8 cellular contexts compared by ENCODE assay signal in genomic region chr6:119079288-119079809, GRCh38. TPM values are rescaled to one million over a fixed set of nuclear protein-coding genes. Genes with fewer than 3 reads are reported as not detected.
A peak's percentile ranks its signal among the peaks of the same experiment; 100 is the strongest.
DNase-seq lines count a peak whose midpoint lies in the region; ATAC-seq and TF ChIP-seq lines count a peak whose summit lies in the region.

No MANE protein-coding gene starts in this region.

- POLR2A ChIA-PET in CD4-positive, alpha-beta T cell (lab: Charles Lee) = interaction anchor here (0.8 to 4.0 kb wide), 2 partner anchors 31 to 186 kb away, joined by 4 to 23 read pairs; partner anchors contain the start of gene ASF1A
- POLR2A ChIA-PET in HEK293T (lab: Yijun Ruan, JAX) = interaction anchor here (0.6 to 2.3 kb wide), 4 partner anchors 11 to 1290 kb away, joined by 3 to 9 read pairs (median 6); no protein-coding TSS in a partner anchor

- no peaks in the 10 kb centered on the region for H3K9me2 ChIP-seq in Karpas-422 (replicated peaks; ENCODE audit: insufficient read depth, low read length)

- H3K4me2 ChIP-seq in Karpas-422 (ENCODE audit: low read depth, low read length, poor library complexity, severe bottlenecking) = peak overlapping the region; percentile 72

- H3K36me3 ChIP-seq in Karpas-422 (ENCODE audit: insufficient read depth, low read length) (no peaks in the 10 kb centered on the region), mucosa of rectum (ENCODE audit: control insufficient read depth in 2 of 2, insufficient read depth in 2 of 2, low read length in 2 of 2) (no peaks in the 10 kb centered on the region)

- H3K36me3 Mint-ChIP-seq in CD4-positive, alpha-beta T cell (ENCODE audit: low read depth) = peaks cover 12% of the 10 kb centered on the region
- H3K36me3 Mint-ChIP-seq in central memory CD8-positive, alpha-beta T cell (ENCODE audit: insufficient read depth) = peaks cover 2% of the 10 kb centered on the region

- peaks cover 3% of the 10 kb centered on the region for H3K9me3 Mint-ChIP-seq in CD4-positive, alpha-beta T cell
- no peaks in the 10 kb centered on the region for H3K9me3 Mint-ChIP-seq in central memory CD8-positive, alpha-beta T cell

- H3K4me1 Mint-ChIP-seq in CD4-positive, alpha-beta T cell (ENCODE audit: low read depth) = peaks cover 34% of the 10 kb centered on the region
- H3K4me1 Mint-ChIP-seq in central memory CD8-positive, alpha-beta T cell = peaks cover 22% of the 10 kb centered on the region

- no peak for ATAC-seq in CD4-positive, alpha-beta T cell (ENCODE audit: poor library complexity)
- ATAC-seq in central memory CD8-positive, alpha-beta T cell (replicated peaks; ENCODE audit: extremely low read depth, poor library complexity, severe bottlenecking) = no peak
- ATAC-seq in GM19467 (IDR thresholded peaks at IDR 0.05; ENCODE audit: unreplicated experiment) = no peak
- ATAC-seq in GM18520 (IDR thresholded peaks at IDR 0.05; ENCODE audit: unreplicated experiment) = no peak

- no peak overlapping the region for H3K27ac ChIP-seq in CD4-positive, alpha-beta T cell (ENCODE audit: low read depth, low read length)
- H3K27ac ChIP-seq in Karpas-422 (ENCODE audit: low read length) (no peak overlapping the region), mucosa of rectum (ENCODE audit: low read depth in 2 of 2, low read length in 2 of 2) (no peak overlapping the region)

- H2AFZ ChIP-seq in Karpas-422 (ENCODE audit: low read length) = peak overlapping the region; percentile 98

- no peaks in the 10 kb centered on the region for H3K79me2 ChIP-seq in Karpas-422 (ENCODE audit: low read length)

- no peak for TF ChIP-seq CTCF in CD4-positive, alpha-beta T cell (IDR thresholded peaks at IDR 0.05)

- no peak for DNase-seq in CD4-positive, alpha-beta T cell
- DNase-seq in Karpas-422 (no peak), NCI-H1930 (lab: John Stamatoyannopoulos, UW) (no peak), HEK293T (ENCODE audit: extremely low spot score) (no peak)
- no peak for DNase-seq in central memory CD8-positive, alpha-beta T cell (ENCODE audit: low spot score in 2 of 2)

- peak overlapping the region; percentile 91 for H3K4me3 Mint-ChIP-seq in CD4-positive, alpha-beta T cell
- peak overlapping the region; percentile 87 for H3K4me3 Mint-ChIP-seq in central memory CD8-positive, alpha-beta T cell

- no peaks in the 10 kb centered on the region for H3K27me3 Mint-ChIP-seq in CD4-positive, alpha-beta T cell
- no peaks in the 10 kb centered on the region for H3K27me3 Mint-ChIP-seq in central memory CD8-positive, alpha-beta T cell

- peak overlapping the region; percentile 58; the same call in 1 of the 2 replicates for H3K4me3 ChIP-seq in Karpas-422 (ENCODE audit: low read length)
- peak overlapping the region; percentile 60 to 83 for H3K4me3 ChIP-seq in mucosa of rectum (ENCODE audit: low read length in 2 of 2)

- H3K4me1 ChIP-seq in Karpas-422 (ENCODE audit: low read length) (peaks cover 13% of the 10 kb centered on the region), mucosa of rectum (ENCODE audit: control insufficient read depth in 2 of 2, insufficient read depth in 2 of 2, low read length in 2 of 2) (peaks cover 3 to 5% of the 10 kb centered on the region in 2 donors)

- peaks cover 9% of the 10 kb centered on the region for H3K9me3 ChIP-seq in CD4-positive, alpha-beta T cell (ENCODE audit: control insufficient read depth, low read length)
- H3K9me3 ChIP-seq in Karpas-422 (ENCODE audit: low read length) (no peaks in the 10 kb centered on the region), mucosa of rectum (ENCODE audit: control insufficient read depth in 2 of 2, low read length in 2 of 2) (no peaks in the 10 kb centered on the region)

- CTCF ChIA-PET in CD4-positive, alpha-beta T cell (lab: Charles Lee) = interaction anchor here (0.6 to 3.0 kb wide), 4 partner anchors 11 to 185 kb away, joined by 3 to 9 read pairs (median 7); partner anchors contain the start of gene ASF1A
- CTCF ChIA-PET in HEK293T (lab: Yijun Ruan, JAX) = no interaction called here

- H3K27ac Mint-ChIP-seq in CD4-positive, alpha-beta T cell = peak overlapping the region; percentile 90
- H3K27ac Mint-ChIP-seq in central memory CD8-positive, alpha-beta T cell (ENCODE audit: low read depth) = peak overlapping the region; percentile 79

- 0 out of 2 replicates have a peak overlapping the region, but pooled peaks have one; percentile 54 for H3K9ac ChIP-seq in Karpas-422 (ENCODE audit: low read length)
- H3K9ac ChIP-seq in mucosa of rectum (ENCODE audit: low read depth in 1 of 2, low read length in 2 of 2) = peak overlapping the region; percentile 36 to 52

- H3K27me3 ChIP-seq in CD4-positive, alpha-beta T cell (ENCODE audit: control insufficient read depth, insufficient read depth, low read length) = no peaks in the 10 kb centered on the region
- H3K27me3 ChIP-seq in Karpas-422 (ENCODE audit: low read length) = peaks cover 3% of the 10 kb centered on the region; the same call in 1 of the 2 replicates
- H3K27me3 ChIP-seq in mucosa of rectum (ENCODE audit: control insufficient read depth in 2 of 2, insufficient read depth in 2 of 2, low read length in 2 of 2) = peaks cover 4 to 9% of the 10 kb centered on the region in 2 donors

- intact Hi-C loops in CD4-positive, alpha-beta T cell (cut with DNase I, micrococcal nuclease) = loop anchor here (2.0 to 10.0 kb wide), 5 partner anchors 27 to 1405 kb away; partner anchors contain the start of genes ASF1A (in 1 of the 2), MAN1A1 (in 1 of the 2) and NUS1 (in 1 of the 2)

- no peaks in the 10 kb centered on the region for H4K20me1 ChIP-seq in Karpas-422 (ENCODE audit: insufficient read depth, low read depth, low read length)

TF ChIP-seq in HEK293T, 16 proteins besides CTCF, POLR2A, EP300 and RAD21:
- TF ChIP-seq FOXA1 (IDR thresholded peaks at IDR 0.05) (no peak), CTBP1 (IDR thresholded peaks at IDR 0.05; ENCODE audit: borderline replicate concordance) (no peak), LEF1 (IDR thresholded peaks at IDR 0.05; ENCODE audit: borderline replicate concordance) (no peak), L3MBTL2 (conservative IDR thresholded peaks at IDR 0.05) (no peak), HDGF (IDR thresholded peaks at IDR 0.05; ENCODE audit: borderline replicate concordance) (no peak), PKNOX1 (IDR thresholded peaks at IDR 0.05) (no peak), BHLHE40 (IDR thresholded peaks at IDR 0.05; ENCODE audit: borderline replicate concordance) (no peak), SP1 (IDR thresholded peaks at IDR 0.05) (no peak), SUZ12 (IDR thresholded peaks at IDR 0.05) (no peak), TARDBP (IDR thresholded peaks at IDR 0.05) (no peak), NFRKB (IDR thresholded peaks at IDR 0.05) (no peak), ELF4 (IDR thresholded peaks at IDR 0.05) (no peak), ARNT (IDR thresholded peaks at IDR 0.05) (no peak), FOXM1 (IDR thresholded peaks at IDR 0.05; ENCODE audit: borderline replicate concordance) (no peak), FOXK2 (IDR thresholded peaks at IDR 0.05) (no peak), ZNF384 (IDR thresholded peaks at IDR 0.05) (no peak)

RNA-seq across cellular contexts. Expression of gene FAM184A, which starts 0.9 kb away (rescaled TPM):
- 1 to 10 TPM; 2.9 to 3.3 TPM for total RNA-seq in CD4-positive, alpha-beta T cell
- total RNA-seq in Karpas-422 (2014; rRNA removed; shearing (Covaris generic); ENCODE audit: low replicate concordance) = 0.72 and 8.4 TPM in 2 replicates
